ENCODE assay signal across 9 cellular contexts in the genomic region with DNA sequence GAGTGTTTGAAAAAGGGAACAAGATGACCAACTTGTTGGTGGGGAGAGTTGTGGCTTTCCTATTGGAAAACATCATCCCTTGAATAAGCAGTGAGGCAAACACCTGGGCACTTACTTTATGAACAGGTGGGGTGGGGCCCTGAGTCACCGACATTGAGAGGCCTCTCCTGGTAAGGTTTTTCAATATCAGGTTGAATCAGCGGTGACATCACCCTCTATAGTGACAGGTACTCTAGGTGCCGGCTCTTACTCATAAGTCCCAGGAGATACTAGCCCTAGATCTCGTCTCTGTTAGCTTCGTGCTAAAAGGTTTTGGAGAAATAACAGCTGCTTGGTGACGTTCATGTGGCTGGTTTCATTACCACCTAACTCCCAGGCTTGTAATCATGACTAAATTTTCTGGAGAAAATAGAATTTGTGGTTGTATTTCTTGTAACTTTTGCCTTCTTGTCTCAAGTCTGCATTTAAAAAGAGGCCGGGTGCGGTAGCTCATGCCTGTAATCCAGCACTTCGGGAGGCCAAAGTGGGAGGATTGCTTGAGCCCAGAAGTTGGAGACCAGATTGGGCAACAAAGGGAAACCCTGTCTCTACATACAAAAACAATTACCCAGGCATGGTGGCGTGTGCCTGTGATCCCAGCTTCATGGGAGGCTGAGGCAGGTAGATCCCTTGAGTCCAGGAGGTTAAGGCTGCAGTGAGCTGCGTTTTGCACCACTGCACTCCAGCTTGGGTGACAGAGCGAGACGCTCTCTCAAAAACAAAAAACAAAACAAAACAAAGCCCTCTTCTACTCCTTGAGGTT. TPM values are rescaled to one million over a fixed set of nuclear protein-coding genes. Genes with fewer than 3 reads are reported as not detected.
A peak's percentile ranks its signal among the peaks of the same experiment; 100 is the strongest.
DNase-seq lines count a peak whose midpoint lies in the region; ATAC-seq and TF ChIP-seq lines count a peak whose summit lies in the region.
"Had no signal": no experiment of that assay in that cellular context is flagged by ENCODE, and none has a peak within 500 bp of the region (broad histone marks: within the 10 kb centered on the region; RNA-seq: fewer than 3 reads in every experiment).

No MANE protein-coding gene starts in this region.

- H3K79me2 ChIP-seq in PC-9 (ENCODE audit: low read depth): peaks cover 71% of the 10 kb centered on the region

- POLR2A ChIA-PET in PC-9 (lab: Charles Lee; ENCODE audit: unreplicated experiment): interaction anchor here (0.5 to 1.0 kb wide), 3 partner anchors 11 to 24 kb away, joined by 3 to 5 read pairs (median 4); no protein-coding TSS in a partner anchor

- no peaks in the 10 kb centered on the region for H3K36me3 ChIP-seq in PC-9 (ENCODE audit: low read depth)
- peaks cover 0 to 7% of the 10 kb centered on the region in 2 donors for H3K36me3 ChIP-seq in duodenal mucosa (ENCODE audit: control insufficient read depth in 1 of 2, insufficient read depth in 2 of 2, low read length in 2 of 2)
- no peaks in the 10 kb centered on the region for H3K36me3 ChIP-seq in left ventricle myocardium inferior

- H3F3A ChIP-seq in PC-9 (ENCODE audit: insufficient read depth, low read depth): peaks cover 60% of the 10 kb centered on the region

- CTCF ChIA-PET in PC-9 (lab: Charles Lee): interaction anchor here (0.5 to 0.6 kb wide), 2 partner anchors 38 to 46 kb away, joined by 3 to 9 read pairs; no protein-coding TSS in a partner anchor

- H3K9me2 ChIP-seq in PC-9 (ENCODE audit: insufficient read depth): no peaks in the 10 kb centered on the region

- H3K27ac ChIP-seq in PC-9: peak overlapping the region; percentile 98
- H3K27ac ChIP-seq in duodenal mucosa (ENCODE audit: low read depth, low read length): peak overlapping the region; percentile 50
- H3K27ac ChIP-seq in left ventricle myocardium inferior (replicated peaks): no peak overlapping the region

- DNase-seq in activated T-cell treated with anti-CD3 and anti-CD28 coated beads for 24 hours (ENCODE audit: low read depth): peak; percentile 76
- DNase-seq in activated T-cell treated with anti-CD3 and anti-CD28 coated beads, Interleukin-2, amount 50 U/mL, for 1 hour: no peak
- peak; percentile 89 to 100 for DNase-seq in PC-9
- peak; percentile 27 for DNase-seq in stimulated activated CD8-positive, alpha-beta memory T cell treated with anti-CD3 and anti-CD28 coated beads, Interleukin-12 subunit alpha, Interleukin-12 subunit beta, amount 100 ng/mL, for 1 hour (ENCODE audit: low read depth)
- DNase-seq in NCI-H2227 (lab: John Stamatoyannopoulos, UW; ENCODE audit: unreplicated experiment): no peak
- DNase-seq in left ventricle myocardium inferior: no peak
- DNase-seq: DND-41 had no signal

- H3K27me3 ChIP-seq in PC-9 (ENCODE audit: insufficient read depth, low read depth) (no peaks in the 10 kb centered on the region), duodenal mucosa (ENCODE audit: control insufficient read depth in 1 of 2, insufficient read depth in 2 of 2, low read length in 2 of 2) (no peaks in the 10 kb centered on the region), left ventricle myocardium inferior (ENCODE audit: low read depth) (peaks cover 54% of the 10 kb centered on the region)

- no peak overlapping the region for H2AFZ ChIP-seq in PC-9

- H3K4me1 ChIP-seq in PC-9 (replicated peaks; ENCODE audit: insufficient read depth): peaks cover 78% of the 10 kb centered on the region
- peaks cover 45 to 47% of the 10 kb centered on the region in 2 donors for H3K4me1 ChIP-seq in duodenal mucosa (ENCODE audit: control insufficient read depth in 1 of 2, insufficient read depth in 2 of 2, low read length in 2 of 2)
- no peaks in the 10 kb centered on the region for H3K4me1 ChIP-seq in left ventricle myocardium inferior

- BruUV-seq in PC-9 (replicated peaks; lab: Mats Ljungman, UMichigan): TSS peak; percentile 29

- peaks cover 10% of the 10 kb centered on the region; the same call in 1 of the 2 replicates for H4K20me1 ChIP-seq in PC-9 (ENCODE audit: insufficient read depth)

- H3K9ac ChIP-seq in duodenal mucosa (ENCODE audit: low read depth in 1 of 2, low read length in 2 of 2): peak overlapping the region in 1 of 2 donors; percentile 45

- H3K9me3 ChIP-seq in PC-9 (ENCODE audit: insufficient read depth, low read depth) (no peaks in the 10 kb centered on the region), duodenal mucosa (ENCODE audit: control insufficient read depth in 1 of 2, low read length in 2 of 2) (no peaks in the 10 kb centered on the region), left ventricle myocardium inferior (replicated peaks) (no peaks in the 10 kb centered on the region)

- peak; percentile 66 for ATAC-seq in HG03066 (IDR thresholded peaks at IDR 0.05; ENCODE audit: low read depth, unreplicated experiment)

- TF ChIP-seq CTCF in PC-9 (conservative IDR thresholded peaks at IDR 0.05) (no peak), left ventricle myocardium inferior (IDR thresholded peaks at IDR 0.05; ENCODE audit: borderline replicate concordance) (no peak)

- intact Hi-C loops in PC-9 (cut with micrococcal nuclease; ENCODE audit: unreplicated experiment): loop anchor here (1.0 to 2.0 kb wide), 4 partner anchors 14 to 49 kb away; no protein-coding TSS in a partner anchor
- intact Hi-C loops in left ventricle myocardium inferior (cut with micrococcal nuclease): no loop called here

- peak overlapping the region; percentile 80 for H3K4me2 ChIP-seq in PC-9

- H3K4me3 ChIP-seq in PC-9 (no peak overlapping the region; the same call in 1 of the 2 replicates), duodenal mucosa (ENCODE audit: low read depth in 1 of 2, low read length in 2 of 2) (no peak overlapping the region), left ventricle myocardium inferior (no peak overlapping the region)

RNA-seq across cellular contexts. Expression of a gene that starts 19.4 kb away (rescaled TPM):
- total RNA-seq in PC-9 (2021): 117 and 120 TPM in 2 replicates
- 0.11 TPM for total RNA-seq in left ventricle myocardium inferior

Comparison
In these comparisons a context has a peak if more than half of its experiments do, and no peak if none do; other contexts are left out.
1. DNase-seq: peak in activated T-cell treated with anti-CD3 and anti-CD28 coated beads for 24 hours (single experiment), PC-9 (2 of 2) and stimulated activated CD8-positive, alpha-beta memory T cell treated with anti-CD3 and anti-CD28 coated beads, Interleukin-12 subunit alpha, Interleukin-12 subunit beta, amount 100 ng/mL, for 1 hour (single experiment); none in activated T-cell treated with anti-CD3 and anti-CD28 coated beads, Interleukin-2, amount 50 U/mL, for 1 hour (single experiment), NCI-H2227 (single experiment) and left ventricle myocardium inferior (single experiment).
2. RNA of a gene that starts 19.4 kb away (total RNA-seq): 117 to 120 TPM in PC-9; 0.11 TPM in left ventricle myocardium inferior (single experiment); every median in the first group is over 100 times any median in the second.